Comparison of ENCODE assay signal across 24 cellular contexts in the genomic region with DNA sequence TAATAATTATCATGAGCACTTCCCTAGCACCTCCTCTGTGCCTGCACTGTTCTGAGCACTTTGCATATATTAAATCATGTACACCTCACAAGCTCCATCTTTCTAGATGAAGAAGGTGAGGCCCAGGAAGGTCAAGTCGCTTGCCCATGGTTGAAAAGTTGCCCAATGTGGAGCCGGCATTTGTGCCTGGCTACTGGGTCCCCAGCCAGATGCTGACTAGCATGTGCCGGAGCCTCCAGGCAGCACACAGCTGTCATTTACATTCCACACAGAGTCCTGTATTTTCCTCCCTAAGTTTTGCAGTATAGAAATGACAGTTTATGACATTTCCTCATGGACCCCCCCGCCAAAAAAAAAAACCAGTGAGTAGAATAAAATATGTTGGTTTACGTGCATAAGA.
DNase-seq lines count a peak whose midpoint lies in the region; ATAC-seq and TF ChIP-seq lines count a peak whose summit lies in the region.
"Had no signal": no experiment of that assay in that cellular context is flagged by ENCODE, and none has a peak within 500 bp of the region (broad histone marks: within the 10 kb centered on the region; RNA-seq: fewer than 3 reads in every experiment).

No MANE protein-coding gene starts in this region.

- H3K36me3 ChIP-seq in RWPE2 (ENCODE audit: low read depth) (peaks cover 100% of the 10 kb centered on the region), hepatocyte (replicated peaks; ENCODE audit: insufficient read depth, low read depth) (no peaks in the 10 kb centered on the region)

- no peaks in the 10 kb centered on the region for H3K9me2 ChIP-seq in hepatocyte (replicated peaks; ENCODE audit: insufficient read depth)

- intact Hi-C loops in sciatic nerve (cut with DNase I) = no loop called here

- H3K4me1 ChIP-seq in RWPE2 (ENCODE audit: insufficient read depth, poor library complexity, severe bottlenecking) (peaks cover 44% of the 10 kb centered on the region), hepatocyte (ENCODE audit: insufficient read depth) (peaks cover 53% of the 10 kb centered on the region)

- H3K4me3 ChIP-seq in RWPE2 (ENCODE audit: severe bottlenecking) (no peak overlapping the region), hepatocyte (no peak overlapping the region)
- H3K4me3 ChIP-seq: MG63, SJCRH30 had no signal

- DNase-seq in DMS 273 (lab: John Stamatoyannopoulos, UW; ENCODE audit: unreplicated experiment) (peak; percentile 27), DMS 273 treated with DMSO at 0.1 percent for 48 hours (lab: John Stamatoyannopoulos, UW) (no peak), RWPE2 (ENCODE audit: low spot score) (no peak), hepatocyte (ENCODE audit: low spot score) (no peak), sciatic nerve (ENCODE audit: low spot score) (peak; percentile 44)
- DNase-seq: ACHN; Calu3; CD8-positive, alpha-beta T cell; EL; GF-D8; Kasumi-1; MG63; NCI-H1048; NCI-H1417 treated with DMSO at 0.1 percent for 48 hours; NCI-H187; NCI-H446; NCI-H526; OCI-M1; SJCRH30 had no signal

- ATAC-seq in RWPE2 (ENCODE audit: low read depth) (no peak), sciatic nerve (no peak), GM21526 (IDR thresholded peaks at IDR 0.05; ENCODE audit: low FRiP score, unreplicated experiment) (no peak), GM18519 (IDR thresholded peaks at IDR 0.05; ENCODE audit: low FRiP score, unreplicated experiment) (no peak), esophagus mucosa (no peak)
- ATAC-seq: CD8-positive, alpha-beta T cell had no signal

- H2AFZ ChIP-seq in hepatocyte = no peak overlapping the region

- no peaks in the 10 kb centered on the region for H4K20me1 ChIP-seq in hepatocyte (ENCODE audit: insufficient read depth, poor library complexity, severe bottlenecking)

- H3K9me3 ChIP-seq in RWPE2 (ENCODE audit: severe bottlenecking) = no peaks in the 10 kb centered on the region
- H3K9me3 ChIP-seq in hepatocyte (ENCODE audit: low read depth) = no peaks in the 10 kb centered on the region
- H3K9me3 ChIP-seq: BLaER1 treated with 17β-estradiol and CSF1 and Interleukin-3, amounts not matched to agents 10 nM and 100 nM; MG63; SJCRH30 had no signal

- H3K4me2 ChIP-seq in hepatocyte = no peak overlapping the region

- H3K27me3 ChIP-seq in RWPE2 (ENCODE audit: insufficient read depth, poor library complexity, severe bottlenecking) (no peaks in the 10 kb centered on the region), hepatocyte (no peaks in the 10 kb centered on the region)
- H3K27me3 ChIP-seq: BLaER1 treated with 17β-estradiol and CSF1 and Interleukin-3, amounts not matched to agents 10 nM and 100 nM; MG63; SJCRH30 had no signal

- peaks cover 22% of the 10 kb centered on the region for H3K79me2 ChIP-seq in hepatocyte

- peak overlapping the region; percentile 61 for H3K27ac ChIP-seq in RWPE2 (ENCODE audit: poor library complexity, severe bottlenecking)
- H3K27ac ChIP-seq in hepatocyte = peak overlapping the region; percentile 94
- H3K27ac ChIP-seq: 22Rv1, SJCRH30 had no signal

- 81% methylated on average over 5 of the region's 5 CpGs for WGBS in hepatocyte (ENCODE audit: low lambda C conversion rate, missing lambda C conversion rate)

- TF ChIP-seq CTCF in RWPE2 (IDR thresholded peaks at IDR 0.05; ENCODE audit: poor library complexity, severe bottlenecking) (no peak), hepatocyte (IDR thresholded peaks at IDR 0.05; ENCODE audit: poor library complexity) (no peak)

Comparison
In these comparisons a context has a peak if more than half of its experiments do, and no peak if none do; other contexts are left out.
1. DNase-seq: peak in DMS 273 (single experiment) and sciatic nerve (single experiment); none in DMS 273 treated with DMSO at 0.1 percent for 48 hours (single experiment), RWPE2 (single experiment) and hepatocyte (single experiment).